Comparison of ENCODE assay signal across 11 cellular contexts in the genomic region with DNA sequence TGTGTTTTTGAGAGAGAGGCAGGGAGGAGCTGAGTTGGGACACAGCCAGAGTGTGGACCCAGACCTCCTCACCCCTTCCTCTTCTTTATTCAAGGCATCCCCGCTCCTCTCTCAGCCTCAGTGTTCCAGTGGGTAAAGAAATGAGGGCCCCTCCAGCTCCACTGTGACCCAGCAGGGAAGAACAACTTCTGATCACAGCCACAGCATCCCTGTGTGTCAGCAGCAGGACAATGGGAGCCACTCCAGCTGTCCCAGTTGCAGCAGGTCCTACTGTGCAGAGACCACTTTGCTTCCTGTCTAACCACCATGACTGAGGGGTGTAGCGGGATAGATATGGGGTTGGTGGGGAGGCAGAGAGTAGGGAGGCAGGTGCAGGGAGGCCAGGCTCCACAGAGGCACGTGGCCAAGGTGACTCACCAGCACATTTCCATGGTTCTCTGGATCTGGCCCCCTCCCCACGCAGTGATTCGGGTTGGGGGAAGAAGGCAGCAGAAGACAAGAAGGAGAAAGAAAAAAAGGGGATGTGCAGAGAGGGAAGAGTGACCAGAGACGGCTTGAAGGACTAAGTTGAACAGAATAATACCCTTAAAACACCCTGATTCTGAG. TPM values are rescaled to one million over a fixed set of nuclear protein-coding genes. Genes with fewer than 3 reads are reported as not detected.
A peak's percentile ranks its signal among the peaks of the same experiment; 100 is the strongest.
DNase-seq lines count a peak whose midpoint lies in the region; ATAC-seq, FAIRE-seq and TF ChIP-seq lines count a peak whose summit lies in the region.
"Had no signal": no experiment of that assay in that cellular context is flagged by ENCODE, and none has a peak within 500 bp of the region (broad histone marks: within the 10 kb centered on the region; RNA-seq: fewer than 3 reads in every experiment).

No MANE protein-coding gene starts in this region.

- no peaks in the 10 kb centered on the region for H3K27me3 ChIP-seq in CD8-positive, alpha-beta T cell (ENCODE audit: insufficient read depth, low read length)
- H3K27me3 ChIP-seq: adrenal gland had no signal

- H3K4me1 ChIP-seq in CD8-positive, alpha-beta T cell (ENCODE audit: insufficient read depth, low read length): peaks cover 78% of the 10 kb centered on the region
- H3K4me1 ChIP-seq: adrenal gland had no signal

- FAIRE-seq in RCC 7860 (lab: Jason Lieb, UNC): no peak
- FAIRE-seq: HepG2 had no signal

- H3K9me3 Mint-ChIP-seq in CD8-positive, alpha-beta T cell: no peaks in the 10 kb centered on the region
- peaks cover 5% of the 10 kb centered on the region for H3K9me3 Mint-ChIP-seq in activated T-helper 1 cell treated with anti-CD3 and anti-CD28 coated beads, Interleukin-12 subunit alpha, Interleukin-12 subunit beta, Interleukin-2, Interleukin-4 antibody, amounts not matched to agents 30 ng/mL and 10 ng/mL and 1 ng/mL, durations not matched to agents 14 hours and 24 hours and 36 hours
- no peaks in the 10 kb centered on the region for H3K9me3 Mint-ChIP-seq in natural killer cell

- TF ChIP-seq CTCF in CD8-positive, alpha-beta T cell (IDR thresholded peaks at IDR 0.05): no peak
- TF ChIP-seq CTCF in natural killer cell (IDR thresholded peaks at IDR 0.05): no peak

- peaks cover 6% of the 10 kb centered on the region for H3K36me3 ChIP-seq in CD8-positive, alpha-beta T cell (ENCODE audit: insufficient read depth, low read length)
- H3K36me3 ChIP-seq: adrenal gland had no signal

- H3K4me3 ChIP-seq in CD8-positive, alpha-beta T cell (ENCODE audit: low read depth, low read length): peak overlapping the region; percentile 43
- H3K4me3 ChIP-seq: adrenal gland had no signal

- CTCF ChIA-PET in CD8-positive, alpha-beta T cell (lab: Charles Lee): interaction anchor here (1.0 to 2.0 kb wide), 6 partner anchors 10 to 46 kb away, joined by 3 to 6 read pairs (median 4); no protein-coding TSS in a partner anchor

- H3K27ac Mint-ChIP-seq in CD8-positive, alpha-beta T cell: peak overlapping the region; percentile 97
- H3K27ac Mint-ChIP-seq in activated T-helper 1 cell treated with anti-CD3 and anti-CD28 coated beads, Interleukin-12 subunit alpha, Interleukin-12 subunit beta, Interleukin-2, Interleukin-4 antibody, amounts not matched to agents 30 ng/mL and 10 ng/mL and 1 ng/mL, durations not matched to agents 14 hours and 24 hours and 36 hours: peak overlapping the region; percentile 97
- H3K27ac Mint-ChIP-seq in natural killer cell: peak overlapping the region in 1 of 2 donors; percentile 98

- peak overlapping the region; percentile 64 for H3K27ac ChIP-seq in CD8-positive, alpha-beta T cell (ENCODE audit: low read depth, low read length)

- H3K9me3 ChIP-seq in CD8-positive, alpha-beta T cell (ENCODE audit: low read length): no peaks in the 10 kb centered on the region
- H3K9me3 ChIP-seq: adrenal gland had no signal

- ATAC-seq in CD8-positive, alpha-beta T cell: peak; percentile 27
- ATAC-seq in HG03045 (IDR thresholded peaks at IDR 0.05; ENCODE audit: unreplicated experiment) (peak; percentile 8), natural killer cell (peak in 2 of 3 donors; percentile 23 to 30), HG02885 (IDR thresholded peaks at IDR 0.05; ENCODE audit: poor library complexity, unreplicated experiment) (no peak), GM18520 (IDR thresholded peaks at IDR 0.05; ENCODE audit: unreplicated experiment) (no peak)
- ATAC-seq: HepG2 had no signal

- intact Hi-C loops in CD8-positive, alpha-beta T cell (cut with DNase I, micrococcal nuclease): loop anchor here (1.0 to 5.0 kb wide), 3 partner anchors 13 to 44 kb away; a partner anchor contains a TSS
- intact Hi-C loops in activated T-helper 1 cell treated with anti-CD3 and anti-CD28 coated beads, Interleukin-12 subunit alpha, Interleukin-12 subunit beta, Interleukin-2, Interleukin-4 antibody, amounts not matched to agents 30 ng/mL and 10 ng/mL and 1 ng/mL, durations not matched to agents 14 hours and 24 hours and 36 hours (cut with micrococcal nuclease): loop anchor here (1.0 kb wide), 4 partner anchors 8 to 42 kb away; a partner anchor contains a TSS
- intact Hi-C loops in natural killer cell (cut with micrococcal nuclease): loop anchor here (2.0 kb wide), 1 partner anchor 14 kb away; no protein-coding TSS in a partner anchor

- H3K27me3 Mint-ChIP-seq in CD8-positive, alpha-beta T cell (ENCODE audit: low read depth): no peaks in the 10 kb centered on the region
- no peaks in the 10 kb centered on the region for H3K27me3 Mint-ChIP-seq in activated T-helper 1 cell treated with anti-CD3 and anti-CD28 coated beads, Interleukin-12 subunit alpha, Interleukin-12 subunit beta, Interleukin-2, Interleukin-4 antibody, amounts not matched to agents 30 ng/mL and 10 ng/mL and 1 ng/mL, durations not matched to agents 14 hours and 24 hours and 36 hours (ENCODE audit: insufficient read depth)
- H3K27me3 Mint-ChIP-seq in natural killer cell (ENCODE audit: low read depth in 2 of 2): no peaks in the 10 kb centered on the region

- peak in 3 of 7 experiments; percentile 48 to 55 (median 54) for DNase-seq in CD8-positive, alpha-beta T cell
- no peak for DNase-seq in activated T-helper 1 cell treated with anti-CD3 and anti-CD28 coated beads, Interleukin-12 subunit alpha, Interleukin-12 subunit beta, Interleukin-2, Interleukin-4 antibody, amounts not matched to agents 30 ng/mL and 10 ng/mL and 1 ng/mL, durations not matched to agents 14 hours and 24 hours and 36 hours (ENCODE audit: low spot score)
- DNase-seq in natural killer cell (no peak), RCC 7860 (ENCODE audit: low spot score) (no peak), hypothalamus (lab: John Stamatoyannopoulos, UW) (no peak)
- DNase-seq: adrenal gland, NCI-H187 had no signal

- POLR2A ChIA-PET in CD8-positive, alpha-beta T cell (lab: Charles Lee): interaction anchor here (0.7 to 5.2 kb wide), 7 partner anchors 9 to 40 kb away, joined by 3 to 61 read pairs (median 4); a partner anchor contains a TSS

- peaks cover 56% of the 10 kb centered on the region for H3K36me3 Mint-ChIP-seq in CD8-positive, alpha-beta T cell
- peaks cover 38% of the 10 kb centered on the region for H3K36me3 Mint-ChIP-seq in activated T-helper 1 cell treated with anti-CD3 and anti-CD28 coated beads, Interleukin-12 subunit alpha, Interleukin-12 subunit beta, Interleukin-2, Interleukin-4 antibody, amounts not matched to agents 30 ng/mL and 10 ng/mL and 1 ng/mL, durations not matched to agents 14 hours and 24 hours and 36 hours (ENCODE audit: low read depth)
- H3K36me3 Mint-ChIP-seq in natural killer cell: peaks cover 6% of the 10 kb centered on the region

- peak overlapping the region; percentile 63 for H3K4me3 Mint-ChIP-seq in CD8-positive, alpha-beta T cell
- peak overlapping the region; percentile 67 for H3K4me3 Mint-ChIP-seq in activated T-helper 1 cell treated with anti-CD3 and anti-CD28 coated beads, Interleukin-12 subunit alpha, Interleukin-12 subunit beta, Interleukin-2, Interleukin-4 antibody, amounts not matched to agents 30 ng/mL and 10 ng/mL and 1 ng/mL, durations not matched to agents 14 hours and 24 hours and 36 hours
- H3K4me3 Mint-ChIP-seq in natural killer cell: peak overlapping the region; percentile 91

- peaks cover 88% of the 10 kb centered on the region for H3K4me1 Mint-ChIP-seq in CD8-positive, alpha-beta T cell (ENCODE audit: low read depth)
- H3K4me1 Mint-ChIP-seq in activated T-helper 1 cell treated with anti-CD3 and anti-CD28 coated beads, Interleukin-12 subunit alpha, Interleukin-12 subunit beta, Interleukin-2, Interleukin-4 antibody, amounts not matched to agents 30 ng/mL and 10 ng/mL and 1 ng/mL, durations not matched to agents 14 hours and 24 hours and 36 hours (ENCODE audit: low read depth): peaks cover 60% of the 10 kb centered on the region
- H3K4me1 Mint-ChIP-seq in natural killer cell: peaks cover 91 to 94% of the 10 kb centered on the region in 2 donors

RNA-seq across cellular contexts. Expression of a gene that starts 24.5 kb away (rescaled TPM):
- total RNA-seq in CD8-positive, alpha-beta T cell: 100 to 1,000 TPM; 154 to 155 TPM
- total RNA-seq in activated T-helper 1 cell treated with anti-CD3 and anti-CD28 coated beads, Interleukin-12 subunit alpha, Interleukin-12 subunit beta, Interleukin-2, Interleukin-4 antibody, amounts not matched to agents 30 ng/mL and 10 ng/mL and 1 ng/mL, durations not matched to agents 14 hours and 24 hours and 36 hours: 30.5 and 33.6 TPM in 2 replicates
- 100 to 1,000 TPM; 254 to 364 (median 348) TPM for total RNA-seq in natural killer cell
- total RNA-seq: HepG2 had no signal

Comparison
In these comparisons a context has a peak if more than half of its experiments do, and no peak if none do; other contexts are left out.
1. ATAC-seq: peak in CD8-positive, alpha-beta T cell (single experiment), HG03045 (single experiment) and natural killer cell (2 of 3); none in HG02885 (single experiment) and GM18520 (single experiment).
2. Peak in every context shown above with its lines, with median percentiles within 50 percentile points of each other: H3K4me3 Mint-ChIP-seq.